Comparison of ENCODE assay signal across 1 cellular context in the genomic region with DNA sequence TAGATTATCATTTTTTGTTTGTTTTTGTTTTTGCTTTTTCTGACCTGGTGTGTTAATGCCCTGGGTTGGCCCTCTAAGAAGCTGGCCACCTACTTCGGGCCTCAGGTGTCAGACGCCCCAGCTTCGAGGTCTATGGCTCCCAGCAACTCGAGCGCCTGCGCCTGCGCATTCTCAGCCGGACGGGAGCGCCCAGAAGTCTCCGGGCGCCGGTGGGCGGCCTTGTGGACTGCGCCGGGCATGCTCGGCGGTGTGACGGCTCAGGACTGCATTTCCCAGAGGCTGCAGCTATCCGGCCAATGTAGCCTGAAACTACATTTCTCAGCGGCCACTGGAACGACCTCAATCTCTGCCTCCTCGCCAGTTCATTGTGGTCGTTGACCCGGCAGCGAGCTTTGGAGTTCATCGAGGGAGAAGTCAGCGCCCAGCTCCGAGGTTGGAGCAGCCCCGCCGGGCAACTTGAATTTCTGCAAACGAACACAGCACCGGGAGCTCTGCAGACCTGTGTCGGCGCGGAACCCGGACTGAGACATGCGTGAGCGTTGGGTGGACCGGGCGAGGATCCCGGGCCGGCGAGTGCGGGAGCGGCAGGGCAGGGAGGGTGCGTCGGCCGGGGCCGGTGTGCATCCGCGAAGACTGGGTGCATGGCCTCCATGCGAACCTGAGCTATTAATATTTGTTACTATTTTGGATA.
A peak's percentile ranks its signal among the peaks of the same experiment; 100 is the strongest.
TF ChIP-seq lines count a peak whose summit lies in the region.

A gene (plus strand): TSS at position 219 of the 691 bp plus-strand sequence. CDS start 3,045 bp downstream, outside the sequence.

TF ChIP-seq in HepG2, 621 proteins besides CTCF, POLR2A, EP300 and RAD21 (continued from another document and continues in another):
- TF ChIP-seq ZBTB20 (CRISPR knock-in tag; IDR thresholded peaks at IDR 0.05; ENCODE audit: borderline replicate concordance, low read depth) (no peak; the same call in 1 of the 2 replicates), ZNF44 (CRISPR knock-in tag; IDR thresholded peaks at IDR 0.05) (no peak), SNRNP70 (IDR thresholded peaks at IDR 0.05; ENCODE audit: low read depth, low read length) (no peak), CBX5 (CRISPR knock-in tag; IDR thresholded peaks at IDR 0.05; ENCODE audit: borderline replicate concordance) (peak; percentile 59; the same call in 1 of the 2 replicates), ARNT (IDR thresholded peaks at IDR 0.05) (no peak), PHB2 (IDR thresholded peaks at IDR 0.05; ENCODE audit: partially characterized antibody) (no peak), ATRX (CRISPR knock-in tag; IDR thresholded peaks at IDR 0.05; ENCODE audit: borderline replicate concordance) (no peak), TCF7L2 (IDR thresholded peaks at IDR 0.05; ENCODE audit: low read depth, low read length) (no peak), ZBTB3 (CRISPR knock-in tag; IDR thresholded peaks at IDR 0.05; ENCODE audit: borderline replicate concordance, low read depth) (no peak), ZMYM3 (CRISPR knock-in tag; IDR thresholded peaks at IDR 0.05) (no peak), U2AF2 (IDR thresholded peaks at IDR 0.05; ENCODE audit: low read depth, low read length) (no peak), SATB2 (CRISPR knock-in tag; IDR thresholded peaks at IDR 0.05) (peak; percentile 75; the same call in 1 of the 2 replicates), ZNF17 (CRISPR knock-in tag; IDR thresholded peaks at IDR 0.05) (no peak), ZNF761 (CRISPR knock-in tag; conservative IDR thresholded peaks at IDR 0.05) (no peak), POGZ (CRISPR knock-in tag; IDR thresholded peaks at IDR 0.05) (0 out of 2 replicates have a peak, but pooled peaks have one; percentile 41), ZKSCAN5 (CRISPR knock-in tag; IDR thresholded peaks at IDR 0.05) (no peak), JUND (CRISPR knock-in tag; IDR thresholded peaks at IDR 0.05) (no peak), BRD4 (CRISPR knock-in tag; IDR thresholded peaks at IDR 0.05) (0 out of 2 replicates have a peak, but pooled peaks have one; percentile 27), MIER3 (CRISPR knock-in tag; IDR thresholded peaks at IDR 0.05; ENCODE audit: borderline replicate concordance) (no peak; the same call in 1 of the 2 replicates), HES4 (CRISPR knock-in tag; IDR thresholded peaks at IDR 0.05; ENCODE audit: borderline replicate concordance) (peak; percentile 81; the same call in 1 of the 2 replicates), EEA1 (CRISPR knock-in tag; IDR thresholded peaks at IDR 0.05; ENCODE audit: borderline replicate concordance) (peak; percentile 66; the same call in 1 of the 2 replicates), SMARCE1 (IDR thresholded peaks at IDR 0.05; ENCODE audit: borderline replicate concordance) (no peak), ZNF230 (CRISPR knock-in tag; IDR thresholded peaks at IDR 0.05) (peak; percentile 51; the same call in 1 of the 2 replicates), SKI (IDR thresholded peaks at IDR 0.05; ENCODE audit: partially characterized antibody) (no peak), NR1H2 (CRISPR knock-in tag; IDR thresholded peaks at IDR 0.05; ENCODE audit: borderline replicate concordance, low read depth) (no peak), ZBTB8A (CRISPR knock-in tag; IDR thresholded peaks at IDR 0.05; ENCODE audit: borderline replicate concordance, low read depth) (no peak; the same call in 1 of the 2 replicates), ZNF337 (CRISPR knock-in tag; IDR thresholded peaks at IDR 0.05; ENCODE audit: borderline replicate concordance, low read depth) (no peak), GABPB1 (CRISPR knock-in tag; IDR thresholded peaks at IDR 0.05) (peak; percentile 87), ZNF501 (CRISPR knock-in tag; IDR thresholded peaks at IDR 0.05) (peak; percentile 90), ZNF615 (CRISPR knock-in tag; IDR thresholded peaks at IDR 0.05; ENCODE audit: borderline replicate concordance) (0 out of 2 replicates have a peak, but pooled peaks have one; percentile 53), ZNF367 (CRISPR knock-in tag; IDR thresholded peaks at IDR 0.05; ENCODE audit: borderline replicate concordance) (no peak), ONECUT2 (CRISPR knock-in tag; IDR thresholded peaks at IDR 0.05) (no peak), ZNF773 (CRISPR knock-in tag; IDR thresholded peaks at IDR 0.05; ENCODE audit: borderline replicate concordance) (no peak)
- TF ChIP-seq, protein P1, sequence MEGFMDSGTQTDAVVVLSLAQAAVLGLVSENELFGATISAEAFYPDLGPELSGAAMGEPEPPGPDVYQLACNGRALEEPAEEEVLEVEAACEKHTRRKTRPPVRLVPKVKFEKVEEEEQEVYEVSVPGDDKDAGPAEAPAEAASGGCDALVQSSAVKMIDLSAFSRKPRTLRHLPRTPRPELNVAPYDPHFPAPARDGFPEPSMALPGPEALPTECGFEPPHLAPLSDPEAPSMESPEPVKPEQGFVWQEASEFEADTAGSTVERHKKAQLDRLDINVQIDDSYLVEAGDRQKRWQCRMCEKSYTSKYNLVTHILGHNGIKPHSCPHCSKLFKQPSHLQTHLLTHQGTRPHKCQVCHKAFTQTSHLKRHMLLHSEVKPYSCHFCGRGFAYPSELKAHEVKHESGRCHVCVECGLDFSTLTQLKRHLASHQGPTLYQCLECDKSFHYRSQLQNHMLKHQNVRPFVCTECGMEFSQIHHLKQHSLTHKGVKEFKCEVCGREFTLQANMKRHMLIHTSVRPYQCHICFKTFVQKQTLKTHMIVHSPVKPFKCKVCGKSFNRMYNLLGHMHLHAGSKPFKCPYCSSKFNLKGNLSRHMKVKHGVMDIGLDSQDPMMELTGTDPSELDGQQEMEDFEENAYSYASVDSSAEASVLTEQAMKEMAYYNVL (CRISPR knock-in tag; IDR thresholded peaks at IDR 0.05; ENCODE audit: borderline replicate concordance) = no peak
- TF ChIP-seq, protein P2, sequence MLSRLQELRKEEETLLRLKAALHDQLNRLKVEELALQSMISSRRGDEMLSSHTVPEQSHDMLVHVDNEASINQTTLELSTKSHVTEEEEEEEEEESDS (CRISPR knock-in tag; IDR thresholded peaks at IDR 0.05; ENCODE audit: borderline replicate concordance) = no peak
- TF ChIP-seq, protein P3, sequence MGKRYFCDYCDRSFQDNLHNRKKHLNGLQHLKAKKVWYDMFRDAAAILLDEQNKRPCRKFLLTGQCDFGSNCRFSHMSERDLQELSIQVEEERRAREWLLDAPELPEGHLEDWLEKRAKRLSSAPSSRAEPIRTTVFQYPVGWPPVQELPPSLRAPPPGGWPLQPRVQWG (CRISPR knock-in tag; IDR thresholded peaks at IDR 0.05; ENCODE audit: borderline replicate concordance, low read depth) = no peak
- TF ChIP-seq, protein P4, sequence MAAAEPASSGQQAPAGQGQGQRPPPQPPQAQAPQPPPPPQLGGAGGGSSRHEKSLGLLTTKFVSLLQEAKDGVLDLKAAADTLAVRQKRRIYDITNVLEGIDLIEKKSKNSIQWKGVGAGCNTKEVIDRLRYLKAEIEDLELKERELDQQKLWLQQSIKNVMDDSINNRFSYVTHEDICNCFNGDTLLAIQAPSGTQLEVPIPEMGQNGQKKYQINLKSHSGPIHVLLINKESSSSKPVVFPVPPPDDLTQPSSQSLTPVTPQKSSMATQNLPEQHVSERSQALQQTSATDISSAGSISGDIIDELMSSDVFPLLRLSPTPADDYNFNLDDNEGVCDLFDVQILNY (CRISPR knock-in tag; conservative IDR thresholded peaks at IDR 0.05) = no peak
- TF ChIP-seq, protein P5, sequence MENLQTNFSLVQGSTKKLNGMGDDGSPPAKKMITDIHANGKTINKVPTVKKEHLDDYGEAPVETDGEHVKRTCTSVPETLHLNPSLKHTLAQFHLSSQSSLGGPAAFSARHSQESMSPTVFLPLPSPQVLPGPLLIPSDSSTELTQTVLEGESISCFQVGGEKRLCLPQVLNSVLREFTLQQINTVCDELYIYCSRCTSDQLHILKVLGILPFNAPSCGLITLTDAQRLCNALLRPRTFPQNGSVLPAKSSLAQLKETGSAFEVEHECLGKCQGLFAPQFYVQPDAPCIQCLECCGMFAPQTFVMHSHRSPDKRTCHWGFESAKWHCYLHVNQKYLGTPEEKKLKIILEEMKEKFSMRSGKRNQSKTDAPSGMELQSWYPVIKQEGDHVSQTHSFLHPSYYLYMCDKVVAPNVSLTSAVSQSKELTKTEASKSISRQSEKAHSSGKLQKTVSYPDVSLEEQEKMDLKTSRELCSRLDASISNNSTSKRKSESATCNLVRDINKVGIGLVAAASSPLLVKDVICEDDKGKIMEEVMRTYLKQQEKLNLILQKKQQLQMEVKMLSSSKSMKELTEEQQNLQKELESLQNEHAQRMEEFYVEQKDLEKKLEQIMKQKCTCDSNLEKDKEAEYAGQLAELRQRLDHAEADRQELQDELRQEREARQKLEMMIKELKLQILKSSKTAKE (CRISPR knock-in tag; IDR thresholded peaks at IDR 0.05; ENCODE audit: borderline replicate concordance) = no peak
- TF ChIP-seq, protein P6, sequence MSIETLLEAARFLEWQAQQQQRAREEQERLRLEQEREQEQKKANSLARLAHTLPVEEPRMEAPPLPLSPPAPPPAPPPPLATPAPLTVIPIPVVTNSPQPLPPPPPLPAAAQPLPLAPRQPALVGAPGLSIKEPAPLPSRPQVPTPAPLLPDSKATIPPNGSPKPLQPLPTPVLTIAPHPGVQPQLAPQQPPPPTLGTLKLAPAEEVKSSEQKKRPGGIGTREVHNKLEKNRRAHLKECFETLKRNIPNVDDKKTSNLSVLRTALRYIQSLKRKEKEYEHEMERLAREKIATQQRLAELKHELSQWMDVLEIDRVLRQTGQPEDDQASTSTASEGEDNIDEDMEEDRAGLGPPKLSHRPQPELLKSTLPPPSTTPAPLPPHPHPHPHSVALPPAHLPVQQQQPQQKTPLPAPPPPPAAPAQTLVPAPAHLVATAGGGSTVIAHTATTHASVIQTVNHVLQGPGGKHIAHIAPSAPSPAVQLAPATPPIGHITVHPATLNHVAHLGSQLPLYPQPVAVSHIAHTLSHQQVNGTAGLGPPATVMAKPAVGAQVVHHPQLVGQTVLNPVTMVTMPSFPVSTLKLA (IDR thresholded peaks at IDR 0.05) = 0 out of 2 replicates have a peak, but pooled peaks have one; percentile 4
- TF ChIP-seq, protein P7, sequence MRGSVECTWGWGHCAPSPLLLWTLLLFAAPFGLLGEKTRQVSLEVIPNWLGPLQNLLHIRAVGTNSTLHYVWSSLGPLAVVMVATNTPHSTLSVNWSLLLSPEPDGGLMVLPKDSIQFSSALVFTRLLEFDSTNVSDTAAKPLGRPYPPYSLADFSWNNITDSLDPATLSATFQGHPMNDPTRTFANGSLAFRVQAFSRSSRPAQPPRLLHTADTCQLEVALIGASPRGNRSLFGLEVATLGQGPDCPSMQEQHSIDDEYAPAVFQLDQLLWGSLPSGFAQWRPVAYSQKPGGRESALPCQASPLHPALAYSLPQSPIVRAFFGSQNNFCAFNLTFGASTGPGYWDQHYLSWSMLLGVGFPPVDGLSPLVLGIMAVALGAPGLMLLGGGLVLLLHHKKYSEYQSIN (CRISPR knock-in tag; IDR thresholded peaks at IDR 0.05; ENCODE audit: borderline replicate concordance) = no peak
- TF ChIP-seq, protein P8, sequence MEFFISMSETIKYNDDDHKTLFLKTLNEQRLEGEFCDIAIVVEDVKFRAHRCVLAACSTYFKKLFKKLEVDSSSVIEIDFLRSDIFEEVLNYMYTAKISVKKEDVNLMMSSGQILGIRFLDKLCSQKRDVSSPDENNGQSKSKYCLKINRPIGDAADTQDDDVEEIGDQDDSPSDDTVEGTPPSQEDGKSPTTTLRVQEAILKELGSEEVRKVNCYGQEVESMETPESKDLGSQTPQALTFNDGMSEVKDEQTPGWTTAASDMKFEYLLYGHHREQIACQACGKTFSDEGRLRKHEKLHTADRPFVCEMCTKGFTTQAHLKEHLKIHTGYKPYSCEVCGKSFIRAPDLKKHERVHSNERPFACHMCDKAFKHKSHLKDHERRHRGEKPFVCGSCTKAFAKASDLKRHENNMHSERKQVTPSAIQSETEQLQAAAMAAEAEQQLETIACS (CRISPR knock-in tag; IDR thresholded peaks at IDR 0.05) = no peak
- TF ChIP-seq, protein P9, sequence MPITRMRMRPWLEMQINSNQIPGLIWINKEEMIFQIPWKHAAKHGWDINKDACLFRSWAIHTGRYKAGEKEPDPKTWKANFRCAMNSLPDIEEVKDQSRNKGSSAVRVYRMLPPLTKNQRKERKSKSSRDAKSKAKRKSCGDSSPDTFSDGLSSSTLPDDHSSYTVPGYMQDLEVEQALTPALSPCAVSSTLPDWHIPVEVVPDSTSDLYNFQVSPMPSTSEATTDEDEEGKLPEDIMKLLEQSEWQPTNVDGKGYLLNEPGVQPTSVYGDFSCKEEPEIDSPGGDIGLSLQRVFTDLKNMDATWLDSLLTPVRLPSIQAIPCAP (CRISPR knock-in tag; IDR thresholded peaks at IDR 0.05; ENCODE audit: low read depth) = no peak
- TF ChIP-seq, protein P10, sequence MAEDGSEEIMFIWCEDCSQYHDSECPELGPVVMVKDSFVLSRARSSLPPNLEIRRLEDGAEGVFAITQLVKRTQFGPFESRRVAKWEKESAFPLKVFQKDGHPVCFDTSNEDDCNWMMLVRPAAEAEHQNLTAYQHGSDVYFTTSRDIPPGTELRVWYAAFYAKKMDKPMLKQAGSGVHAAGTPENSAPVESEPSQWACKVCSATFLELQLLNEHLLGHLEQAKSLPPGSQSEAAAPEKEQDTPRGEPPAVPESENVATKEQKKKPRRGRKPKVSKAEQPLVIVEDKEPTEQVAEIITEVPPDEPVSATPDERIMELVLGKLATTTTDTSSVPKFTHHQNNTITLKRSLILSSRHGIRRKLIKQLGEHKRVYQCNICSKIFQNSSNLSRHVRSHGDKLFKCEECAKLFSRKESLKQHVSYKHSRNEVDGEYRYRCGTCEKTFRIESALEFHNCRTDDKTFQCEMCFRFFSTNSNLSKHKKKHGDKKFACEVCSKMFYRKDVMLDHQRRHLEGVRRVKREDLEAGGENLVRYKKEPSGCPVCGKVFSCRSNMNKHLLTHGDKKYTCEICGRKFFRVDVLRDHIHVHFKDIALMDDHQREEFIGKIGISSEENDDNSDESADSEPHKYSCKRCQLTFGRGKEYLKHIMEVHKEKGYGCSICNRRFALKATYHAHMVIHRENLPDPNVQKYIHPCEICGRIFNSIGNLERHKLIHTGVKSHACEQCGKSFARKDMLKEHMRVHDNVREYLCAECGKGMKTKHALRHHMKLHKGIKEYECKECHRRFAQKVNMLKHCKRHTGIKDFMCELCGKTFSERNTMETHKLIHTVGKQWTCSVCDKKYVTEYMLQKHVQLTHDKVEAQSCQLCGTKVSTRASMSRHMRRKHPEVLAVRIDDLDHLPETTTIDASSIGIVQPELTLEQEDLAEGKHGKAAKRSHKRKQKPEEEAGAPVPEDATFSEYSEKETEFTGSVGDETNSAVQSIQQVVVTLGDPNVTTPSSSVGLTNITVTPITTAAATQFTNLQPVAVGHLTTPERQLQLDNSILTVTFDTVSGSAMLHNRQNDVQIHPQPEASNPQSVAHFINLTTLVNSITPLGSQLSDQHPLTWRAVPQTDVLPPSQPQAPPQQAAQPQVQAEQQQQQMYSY (CRISPR knock-in tag; IDR thresholded peaks at IDR 0.05) = peak; percentile 79
- TF ChIP-seq, protein P11, sequence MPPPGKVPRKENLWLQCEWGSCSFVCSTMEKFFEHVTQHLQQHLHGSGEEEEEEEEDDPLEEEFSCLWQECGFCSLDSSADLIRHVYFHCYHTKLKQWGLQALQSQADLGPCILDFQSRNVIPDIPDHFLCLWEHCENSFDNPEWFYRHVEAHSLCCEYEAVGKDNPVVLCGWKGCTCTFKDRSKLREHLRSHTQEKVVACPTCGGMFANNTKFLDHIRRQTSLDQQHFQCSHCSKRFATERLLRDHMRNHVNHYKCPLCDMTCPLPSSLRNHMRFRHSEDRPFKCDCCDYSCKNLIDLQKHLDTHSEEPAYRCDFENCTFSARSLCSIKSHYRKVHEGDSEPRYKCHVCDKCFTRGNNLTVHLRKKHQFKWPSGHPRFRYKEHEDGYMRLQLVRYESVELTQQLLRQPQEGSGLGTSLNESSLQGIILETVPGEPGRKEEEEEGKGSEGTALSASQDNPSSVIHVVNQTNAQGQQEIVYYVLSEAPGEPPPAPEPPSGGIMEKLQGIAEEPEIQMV (CRISPR knock-in tag; IDR thresholded peaks at IDR 0.05; ENCODE audit: low read depth) = no peak; the same call in 1 of the 2 replicates
- TF ChIP-seq, protein P12, sequence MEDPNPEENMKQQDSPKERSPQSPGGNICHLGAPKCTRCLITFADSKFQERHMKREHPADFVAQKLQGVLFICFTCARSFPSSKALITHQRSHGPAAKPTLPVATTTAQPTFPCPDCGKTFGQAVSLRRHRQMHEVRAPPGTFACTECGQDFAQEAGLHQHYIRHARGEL (CRISPR knock-in tag; IDR thresholded peaks at IDR 0.05) = no peak
